ENCODE assay signal across 27 cellular contexts in genomic region chr12:22105542-22105941, GRCh38.
"Had no signal": no experiment of that assay in that cellular context is flagged by ENCODE, and none has a peak within 500 bp of the region (broad histone marks: within the 10 kb centered on the region; RNA-seq: fewer than 3 reads in every experiment).

No MANE protein-coding gene starts in this region.

- H3K4me1 ChIP-seq: SJSA1 had no signal

- H3K4me3 ChIP-seq: adrenal gland, SJSA1 had no signal

- H3K27me3 ChIP-seq: adrenal gland, SJSA1 had no signal

- H3K9me3 ChIP-seq: adrenal gland, SJSA1 had no signal

- H3K27ac ChIP-seq: RWPE1, SJSA1 had no signal

- H3K36me3 ChIP-seq: adrenal gland, SJSA1 had no signal

- DNase-seq: activated CD4-positive, alpha-beta T cell treated with anti-CD3 and anti-CD28 coated beads for 4 hours; activated CD8-positive, alpha-beta memory T cell treated with anti-CD3 and anti-CD28 coated beads, Interleukin-2, amount 50 U/mL, for 48 hours; activated CD8-positive, alpha-beta T cell treated with anti-CD3 and anti-CD28 coated beads, Interleukin-2, amount 10 ng/mL, durations not matched to agents 7 days and 5 days; activated naive CD4-positive, alpha-beta T cell treated with anti-CD3 and anti-CD28 coated beads, Interleukin-2, amount 50 U/mL, for 16 hours; activated naive CD8-positive, alpha-beta T cell treated with anti-CD3 and anti-CD28 coated beads, Interleukin-2, amount 10 ng/mL, durations not matched to agents 7 days and 5 days; activated T-cell treated with anti-CD3 and anti-CD28 coated beads, Interleukin-2, amount 50 U/mL, for 1 hour; adrenal gland; anterior cingulate cortex; central memory CD4-positive, alpha-beta T cell; MV-4-11; NCI-H1092 treated with DMSO at 0.1 percent for 48 hours; NCI-H1417 treated with DMSO at 0.1 percent for 48 hours; NCI-H1694 treated with DMSO at 0.1 percent for 48 hours; NCI-H2029 treated with DMSO at 0.1 percent for 48 hours; NCI-H345; NCI-H510A; NCI-H526 treated with DMSO at 0.1 percent for 48 hours; NCI-H82; NK-92 treated with Interleukin-12 subunit alpha and Interleukin-12 subunit beta, amount 100 ng/mL, for 24 hours; OCI-M1; Right ventricle myocardium superior; SW 1271 had no signal

- ATAC-seq: activated CD4-positive, CD25-positive, alpha-beta regulatory T cell treated with anti-CD3 and anti-CD28 coated beads, Interleukin-2, amount 50 U/mL, for 24 hours; activated CD8-positive, alpha-beta T cell treated with anti-CD3 and anti-CD28 coated beads, Interleukin-2, amount 10 ng/mL, durations not matched to agents 7 days and 5 days; Panc1; SK-N-SH treated with all-trans-retinoic acid at 6 μM for 48 hours had no signal
